9 cellular contexts compared by ENCODE assay signal in the genomic region with DNA sequence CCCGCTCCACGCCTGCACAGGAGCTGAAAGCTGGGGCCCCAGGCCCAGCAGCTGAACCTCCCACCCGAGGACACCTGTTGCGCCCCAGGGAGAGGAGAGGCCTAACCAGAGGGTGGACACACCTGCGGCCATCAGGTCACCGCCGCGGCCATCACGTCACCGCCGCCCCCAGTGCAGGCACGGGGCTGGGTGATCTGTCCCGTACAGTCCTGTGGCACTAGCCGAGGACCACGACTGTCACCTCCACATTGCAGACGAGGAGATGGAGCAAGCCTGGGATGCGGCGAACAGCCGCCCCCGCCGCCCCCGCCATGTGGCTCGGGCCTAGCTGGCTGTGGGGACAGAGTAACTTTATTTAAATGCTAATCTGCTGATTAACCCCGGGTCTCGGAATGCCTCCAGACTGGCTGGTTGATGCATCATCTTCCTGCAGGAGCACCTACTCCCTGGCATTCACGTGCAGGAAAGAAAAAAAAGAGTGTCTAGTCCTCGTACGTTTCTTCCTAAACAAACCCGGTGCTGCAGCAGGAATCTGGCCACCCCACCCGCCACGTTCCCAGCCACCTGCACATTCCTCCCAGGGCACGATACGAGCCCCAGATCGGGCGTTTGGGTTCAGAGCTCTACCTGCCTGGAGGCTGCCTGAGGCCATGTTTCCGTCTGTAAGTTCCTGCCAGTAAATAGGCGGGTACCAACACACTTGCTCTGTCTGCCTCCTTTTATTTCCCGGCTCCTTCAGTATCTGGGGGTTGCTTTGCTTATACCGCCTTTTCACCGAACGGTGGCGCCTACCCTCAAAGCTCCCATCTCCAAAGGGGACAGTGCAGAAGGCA. TPM values are rescaled to one million over a fixed set of nuclear protein-coding genes. Genes with fewer than 3 reads are reported as not detected.
DNase-seq lines count a peak whose midpoint lies in the region; ATAC-seq, FAIRE-seq and TF ChIP-seq lines count a peak whose summit lies in the region.
"Had no signal": no experiment of that assay in that cellular context is flagged by ENCODE, and none has a peak within 500 bp of the region (broad histone marks: within the 10 kb centered on the region; RNA-seq: fewer than 3 reads in every experiment).

No MANE protein-coding gene starts in this region.

- peaks cover 97% of the 10 kb centered on the region for H4K20me1 ChIP-seq in BLaER1
- no peaks in the 10 kb centered on the region for H4K20me1 ChIP-seq in Karpas-422 (ENCODE audit: insufficient read depth, low read depth, low read length)

- H3K4me3 ChIP-seq in BLaER1 (no peak overlapping the region), Karpas-422 (ENCODE audit: low read length) (no peak overlapping the region), bronchial epithelial cell (ENCODE audit: low read depth, low read length) (no peak overlapping the region), mesendoderm (ENCODE audit: low read length) (no peak overlapping the region)

- no peak for FAIRE-seq in bronchial epithelial cell (lab: Jason Lieb, UNC)

- no peak overlapping the region for H2BK5ac ChIP-seq in mesendoderm (ENCODE audit: low read length)

- H3K56ac ChIP-seq in mesendoderm (ENCODE audit: low read length), result peak overlapping the region; percentile 25

- peak; percentile 42 for TF ChIP-seq CTCF in bronchial epithelial cell (IDR thresholded peaks at IDR 0.05; ENCODE audit: insufficient read depth, low read length, severe bottlenecking)
- no peak for TF ChIP-seq CTCF in omental fat pad (IDR thresholded peaks at IDR 0.05)

- ATAC-seq in HG03045 (IDR thresholded peaks at IDR 0.05; ENCODE audit: unreplicated experiment) (no peak), HG02970 (IDR thresholded peaks at IDR 0.05; ENCODE audit: low FRiP score, unreplicated experiment) (no peak), omental fat pad (ENCODE audit: low FRiP score) (no peak)

- H2BK15ac ChIP-seq in mesendoderm (replicated peaks; ENCODE audit: low read depth), result no peak overlapping the region

- H4K5ac ChIP-seq in mesendoderm (ENCODE audit: low read length), result no peak overlapping the region

- H3K9me2 ChIP-seq in Karpas-422 (replicated peaks; ENCODE audit: insufficient read depth, low read length), result no peaks in the 10 kb centered on the region

- no peak overlapping the region for H3K23ac ChIP-seq in mesendoderm (ENCODE audit: low read length)

- H3K27me3 ChIP-seq in BLaER1, result no peaks in the 10 kb centered on the region
- no peaks in the 10 kb centered on the region for H3K27me3 ChIP-seq in Karpas-422 (ENCODE audit: low read length)
- no peaks in the 10 kb centered on the region for H3K27me3 ChIP-seq in bronchial epithelial cell (ENCODE audit: control insufficient read depth, insufficient read depth, low read length)
- no peaks in the 10 kb centered on the region for H3K27me3 ChIP-seq in mesendoderm (ENCODE audit: insufficient read depth, low read length, poor library complexity)

- no peaks in the 10 kb centered on the region for H3K79me2 ChIP-seq in Karpas-422 (ENCODE audit: low read length)
- peaks cover 3% of the 10 kb centered on the region for H3K79me2 ChIP-seq in mesendoderm (ENCODE audit: control insufficient read depth, insufficient read depth, low read length)

- H3K18ac ChIP-seq in mesendoderm (ENCODE audit: low read length), result no peak overlapping the region

- 0 out of 2 replicates have a peak overlapping the region, but pooled peaks have one; percentile 34 for H3K9ac ChIP-seq in BLaER1
- no peak overlapping the region for H3K9ac ChIP-seq in Karpas-422 (ENCODE audit: low read length)
- no peak overlapping the region for H3K9ac ChIP-seq in mesendoderm (ENCODE audit: low read length)

- peaks cover 90% of the 10 kb centered on the region for H3K4me1 ChIP-seq in BLaER1
- 0 out of 2 replicates have a peak, but pooled peaks cover 5% of the 10 kb centered on the region for H3K4me1 ChIP-seq in Karpas-422 (ENCODE audit: low read length)
- H3K4me1 ChIP-seq in mesendoderm (ENCODE audit: control insufficient read depth, low read depth, low read length), result no peaks in the 10 kb centered on the region

- H2AK5ac ChIP-seq in mesendoderm (ENCODE audit: low read length), result no peak overlapping the region

- no peak overlapping the region for H4K8ac ChIP-seq in mesendoderm (ENCODE audit: low read depth, low read length)

- H3K27ac ChIP-seq in BLaER1 (0 out of 2 replicates have a peak overlapping the region, but pooled peaks have one; percentile 46), Karpas-422 (ENCODE audit: low read length) (no peak overlapping the region), mesendoderm (ENCODE audit: low read depth, low read length) (no peak overlapping the region)

- peaks cover 50% of the 10 kb centered on the region for H3K36me3 ChIP-seq in BLaER1
- no peaks in the 10 kb centered on the region for H3K36me3 ChIP-seq in Karpas-422 (ENCODE audit: insufficient read depth, low read length)
- H3K36me3 ChIP-seq in bronchial epithelial cell (ENCODE audit: control insufficient read depth, insufficient read depth, low read length), result peaks cover 15% of the 10 kb centered on the region
- H3K36me3 ChIP-seq in mesendoderm (ENCODE audit: control insufficient read depth, insufficient read depth, low read length), result no peaks in the 10 kb centered on the region

- peak overlapping the region; percentile 54 for H3K4me2 ChIP-seq in BLaER1
- no peak overlapping the region for H3K4me2 ChIP-seq in Karpas-422 (ENCODE audit: low read depth, low read length, poor library complexity, severe bottlenecking)
- no peak overlapping the region for H3K4me2 ChIP-seq in mesendoderm (ENCODE audit: low read length)

- H2AFZ ChIP-seq in Karpas-422 (ENCODE audit: low read length), result no peak overlapping the region

- no peak overlapping the region for H2BK120ac ChIP-seq in mesendoderm (ENCODE audit: low read depth, low read length)

- H3K9me3 ChIP-seq in BLaER1 (peaks cover 8% of the 10 kb centered on the region; the same call in 1 of the 2 replicates), Karpas-422 (ENCODE audit: low read length) (no peaks in the 10 kb centered on the region)

- WGBS in mesendoderm (ENCODE audit: extremely low coverage, insufficient coverage, low lambda C conversion rate), result no CpG with 5 or more reads among the region's 42 CpGs

- DNase-seq in Karpas-422 (peak; percentile 72), bronchial epithelial cell (ENCODE audit: low read depth) (peak; percentile 73), mesendoderm (no peak), omental fat pad (ENCODE audit: low spot score) (no peak)
- DNase-seq in activated CD4-positive, CD25-positive, alpha-beta regulatory T cell (lab: John Stamatoyannopoulos, UW), result no peak
- DNase-seq: activated naive CD8-positive, alpha-beta T cell treated with anti-CD3 and anti-CD28 coated beads for 36 hours had no signal

- no peak overlapping the region for H3K4ac ChIP-seq in mesendoderm (ENCODE audit: low read depth, low read length)

- peaks cover 3% of the 10 kb centered on the region for H3K79me1 ChIP-seq in mesendoderm (ENCODE audit: low read length)

RNA-seq across cellular contexts. Expression of a gene that starts 29.9 kb away (rescaled TPM):
- total RNA-seq in Karpas-422 (2014; rRNA removed; shearing (Covaris generic); ENCODE audit: low replicate concordance), result 1.8 and 2.1 TPM in 2 replicates
- 98.2 and 224 TPM in 2 replicates for total RNA-seq in bronchial epithelial cell
- polyA plus RNA-seq in mesendoderm (2013, experiment 1 of 2), result 37.5 TPM
- 38.4 TPM for polyA plus RNA-seq in mesendoderm (2013, experiment 2 of 2)
- total RNA-seq in omental fat pad, result 100 to 1,000 TPM; 151 to 315 (median 249) TPM

RNA-seq across cellular contexts. Expression of a gene that starts 48.5 kb away (rescaled TPM):
- total RNA-seq in Karpas-422 (2014; rRNA removed; shearing (Covaris generic); ENCODE audit: low replicate concordance), result 20.4 and 40.3 TPM in 2 replicates
- total RNA-seq in bronchial epithelial cell (0.26 TPM in 2 replicates), omental fat pad (1 to 10 TPM in 2 of 4 donors, under 1 TPM in 2; 0.19 to 3.5 (median 1.6) TPM)
- polyA plus RNA-seq in mesendoderm (2013, experiment 1 of 2), result 38.9 TPM
- polyA plus RNA-seq in mesendoderm (2013, experiment 2 of 2), result 37.7 TPM

RNA-seq across cellular contexts. Expression of a gene that starts 48.8 kb away (rescaled TPM):
- 11.3 and 23.8 TPM in 2 replicates for total RNA-seq in Karpas-422 (2014; rRNA removed; shearing (Covaris generic); ENCODE audit: low replicate concordance)
- total RNA-seq in bronchial epithelial cell (11.3 and 31.1 TPM in 2 replicates), omental fat pad (10 to 100 TPM in 2 of 4 donors, 1 to 10 TPM in 2; 6.8 to 23.7 (median 10.2) TPM)
- polyA plus RNA-seq in mesendoderm (2013, experiment 1 of 2), result 71.4 TPM
- polyA plus RNA-seq in mesendoderm (2013, experiment 2 of 2), result 64.6 TPM

RNA-seq across cellular contexts. Expression of a gene that starts 48.9 kb away (rescaled TPM):
- total RNA-seq in Karpas-422 (2014; rRNA removed; shearing (Covaris generic); ENCODE audit: low replicate concordance), result 16.9 and 27.1 TPM in 2 replicates
- total RNA-seq in bronchial epithelial cell (6.8 and 9.7 TPM in 2 replicates), omental fat pad (10 to 100 TPM; 13.5 to 36.4 (median 20.2) TPM)
- polyA plus RNA-seq in mesendoderm (2013, experiment 1 of 2), result 16.0 TPM
- 17.0 TPM for polyA plus RNA-seq in mesendoderm (2013, experiment 2 of 2)

RNA-seq across cellular contexts. Expression of a gene that starts 56.6 kb away (rescaled TPM):
- 193 and 232 TPM in 2 replicates for total RNA-seq in Karpas-422 (2014; rRNA removed; shearing (Covaris generic); ENCODE audit: low replicate concordance)
- total RNA-seq in bronchial epithelial cell, result 153 and 154 TPM in 2 replicates
- 300 TPM for polyA plus RNA-seq in mesendoderm (2013, experiment 1 of 2)
- 305 TPM for polyA plus RNA-seq in mesendoderm (2013, experiment 2 of 2)
- 100 to 1,000 TPM in 3 of 4 donors, 10 to 100 TPM in 1; 94.4 to 127 (median 115) TPM for total RNA-seq in omental fat pad

Comparison
In these comparisons a context has a peak if more than half of its experiments do, and no peak if none do; other contexts are left out.
1. DNase-seq: peak in Karpas-422 (single experiment) and bronchial epithelial cell (single experiment); none in mesendoderm (single experiment), activated CD4-positive, CD25-positive, alpha-beta regulatory T cell (0 of 4) and omental fat pad (single experiment).
2. RNA of a gene that starts 29.9 kb away (total RNA-seq): 151 to 315 TPM in omental fat pad and 98.2 to 224 TPM in bronchial epithelial cell; 1.8 to 2.1 TPM in Karpas-422; every median in the first group is over 10 times any median in the second.